Comparison of ENCODE assay signal across 8 cellular contexts in the genomic region with DNA sequence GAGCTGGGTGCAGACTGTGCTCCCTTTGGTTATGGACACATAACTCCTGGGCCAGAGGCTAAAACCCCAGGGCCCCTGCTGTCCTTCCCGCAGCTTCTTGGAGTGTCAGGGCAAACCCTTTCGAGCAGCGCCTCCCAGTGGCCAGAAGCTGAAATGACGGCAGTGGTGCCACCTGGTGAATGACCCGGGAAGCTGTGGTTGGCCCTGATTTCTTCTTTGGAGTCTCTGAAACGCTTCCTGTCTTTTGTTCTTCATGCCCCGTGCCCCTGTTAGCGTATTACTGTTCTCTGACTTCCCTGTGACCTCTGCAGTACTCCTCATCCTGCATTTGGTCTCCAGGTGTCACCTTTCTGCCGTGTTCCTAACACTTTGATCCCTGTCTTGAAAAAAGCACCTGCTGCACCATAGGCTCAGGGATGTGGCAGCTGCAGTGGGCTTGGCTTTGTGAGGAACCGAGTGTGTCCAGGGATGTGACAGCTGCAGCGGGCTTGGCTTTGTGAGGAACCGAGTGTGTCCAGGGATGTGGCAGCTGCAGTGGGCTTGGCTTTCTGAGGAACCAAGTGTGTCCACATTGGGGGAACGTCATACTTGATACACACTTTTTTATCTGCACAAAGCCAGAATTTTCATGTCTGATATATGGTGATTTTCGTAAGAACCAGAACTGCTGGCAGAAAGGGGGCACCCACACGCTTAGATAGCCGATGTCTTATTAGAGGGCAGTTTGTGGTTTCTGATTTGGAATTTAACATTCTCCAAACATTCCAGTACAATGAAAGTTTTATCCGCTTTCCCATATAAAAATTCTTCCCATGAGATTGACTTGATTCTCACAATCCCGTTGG.
DNase-seq lines count a peak whose midpoint lies in the region; ATAC-seq and TF ChIP-seq lines count a peak whose summit lies in the region.
"Not testable (repeated sequence)": the region's sequence is repeated elsewhere in the genome, so short reads cannot be mapped to it uniquely, and the experiment has no call there.

No MANE protein-coding gene starts in this region.

- not testable (repeated sequence) for H3K27me3 Mint-ChIP-seq in CD14-positive monocyte (ENCODE audit: low read depth in 3 of 3); HFFc6 (ENCODE audit: insufficient read depth); activated CD4-positive, alpha-beta memory T cell treated with anti-CD3 and anti-CD28 coated beads, Interleukin-2, amount 10 ng/mL, durations not matched to agents 7 days and 5 days; neural crest cell (ENCODE audit: low read depth)

- ATAC-seq in heart left ventricle; stimulated activated naive CD8-positive, alpha-beta T cell treated with anti-CD3 and anti-CD28 coated beads, Interleukin-15, Interleukin-2, amounts not matched to agents 100 U/mL and 50 U/mL, for 24 hours: not testable (repeated sequence)

- not testable (repeated sequence) for H3K4me1 Mint-ChIP-seq in CD14-positive monocyte; HFFc6 (ENCODE audit: low read depth); activated CD4-positive, alpha-beta memory T cell treated with anti-CD3 and anti-CD28 coated beads, Interleukin-2, amount 10 ng/mL, durations not matched to agents 7 days and 5 days; neural crest cell

- H3K27me3 ChIP-seq in OCI-LY3 (ENCODE audit: low read depth, low read length); breast epithelium; heart left ventricle: not testable (repeated sequence)

- not testable (repeated sequence) for H3K79me2 ChIP-seq in OCI-LY3 (ENCODE audit: low read length)

- not testable (repeated sequence) for H3K4me3 ChIP-seq in OCI-LY3 (ENCODE audit: low read length); breast epithelium; heart left ventricle

- H3K27ac ChIP-seq in OCI-LY3 (ENCODE audit: low read length); breast epithelium; heart left ventricle: not testable (repeated sequence)

- not testable (repeated sequence) for H3K36me3 ChIP-seq in OCI-LY3 (replicated peaks; ENCODE audit: low read depth, low read length); breast epithelium
- peaks cover 0 to 38% (median 0%) of the 10 kb centered on the region in 9 donors for H3K36me3 ChIP-seq in heart left ventricle

- H3K4me2 ChIP-seq in OCI-LY3 (ENCODE audit: low read length): not testable (repeated sequence)

- POLR2A ChIA-PET in activated CD4-positive, alpha-beta memory T cell treated with anti-CD3 and anti-CD28 coated beads, Interleukin-2, amount 10 ng/mL, durations not matched to agents 7 days and 5 days (lab: Charles Lee): not testable (repeated sequence)

- H3K9ac ChIP-seq in OCI-LY3 (ENCODE audit: low read length): not testable (repeated sequence)

- 52 to 55% (median 53%) methylated on average over 18 of the region's 18 CpGs for WGBS in heart left ventricle, 4 donors

- H4K20me1 ChIP-seq in OCI-LY3 (ENCODE audit: insufficient read depth, low read length): not testable (repeated sequence)

- H3K9me3 ChIP-seq in OCI-LY3 (ENCODE audit: insufficient read depth, low read length); breast epithelium; heart left ventricle: not testable (repeated sequence)

- CTCF ChIA-PET in activated CD4-positive, alpha-beta memory T cell treated with anti-CD3 and anti-CD28 coated beads, Interleukin-2, amount 10 ng/mL, durations not matched to agents 7 days and 5 days (lab: Charles Lee): interaction anchor here (1.2 to 2.3 kb wide), 2 partner anchors 84 to 230 kb away, joined by 3 to 7 read pairs; no protein-coding TSS in a partner anchor

- H3K4me1 ChIP-seq in OCI-LY3 (ENCODE audit: low read length); breast epithelium; heart left ventricle: not testable (repeated sequence)

- not testable (repeated sequence) for H3K9me3 Mint-ChIP-seq in CD14-positive monocyte; HFFc6; activated CD4-positive, alpha-beta memory T cell treated with anti-CD3 and anti-CD28 coated beads, Interleukin-2, amount 10 ng/mL, durations not matched to agents 7 days and 5 days; neural crest cell

- TF ChIP-seq POLR2A in breast epithelium (IDR thresholded peaks at IDR 0.05); heart left ventricle (IDR thresholded peaks at IDR 0.05): not testable (repeated sequence)

- H3K4me3 Mint-ChIP-seq in CD14-positive monocyte; HFFc6; activated CD4-positive, alpha-beta memory T cell treated with anti-CD3 and anti-CD28 coated beads, Interleukin-2, amount 10 ng/mL, durations not matched to agents 7 days and 5 days: not testable (repeated sequence)
- H3K4me3 Mint-ChIP-seq in neural crest cell: peak overlapping the region; percentile 27

- not testable (repeated sequence) for H2AFZ ChIP-seq in OCI-LY3 (ENCODE audit: low read depth, low read length)

- intact Hi-C loops in CD14-positive monocyte (cut with micrococcal nuclease): loop anchor here in 1 of 2 donors (5.0 kb wide), 1 partner anchor 230 kb away; no protein-coding TSS in a partner anchor
- intact Hi-C loops in breast epithelium (cut with DNase I; ENCODE audit: low total_unique reads): loop anchor here (10.0 kb wide), 1 partner anchor 128 kb away; no protein-coding TSS in a partner anchor
- intact Hi-C loops in heart left ventricle (cut with DNase I): loop anchor here in 7 of 10 donors (2.0 to 5.0 kb wide), 3 partner anchors 125 to 130 kb away; no protein-coding TSS in a partner anchor

- H3K27ac Mint-ChIP-seq in CD14-positive monocyte: peak overlapping the region in 2 of 7 donors; percentile 31 to 54
- H3K27ac Mint-ChIP-seq in HFFc6; activated CD4-positive, alpha-beta memory T cell treated with anti-CD3 and anti-CD28 coated beads, Interleukin-2, amount 10 ng/mL, durations not matched to agents 7 days and 5 days: not testable (repeated sequence)
- peak overlapping the region; percentile 13 for H3K27ac Mint-ChIP-seq in neural crest cell (ENCODE audit: unreplicated experiment)

- DNase-seq in CD14-positive monocyte (ENCODE audit: low spot score); heart left ventricle: not testable (repeated sequence)
- DNase-seq in HFFc6 (peak; percentile 24), breast epithelium (ENCODE audit: low spot score in 2 of 2) (peak in 1 of 2 donors; percentile 28), neural crest cell (ENCODE audit: low read depth, low spot score) (peak; percentile 67)
- DNase-seq in activated CD4-positive, alpha-beta memory T cell treated with anti-CD3 and anti-CD28 coated beads, Interleukin-2, amount 10 ng/mL, durations not matched to agents 7 days and 5 days: peak; percentile 57
- DNase-seq in stimulated activated naive CD8-positive, alpha-beta T cell treated with anti-CD3 and anti-CD28 coated beads, Interleukin-15, Interleukin-2, amounts not matched to agents 100 U/mL and 50 U/mL, for 24 hours: peak; percentile 39

- H3K36me3 Mint-ChIP-seq in CD14-positive monocyte: peaks cover 3 to 16% of the 10 kb centered on the region in 2 donors
- not testable (repeated sequence) for H3K36me3 Mint-ChIP-seq in HFFc6 (ENCODE audit: low read depth); activated CD4-positive, alpha-beta memory T cell treated with anti-CD3 and anti-CD28 coated beads, Interleukin-2, amount 10 ng/mL, durations not matched to agents 7 days and 5 days (ENCODE audit: low read depth); neural crest cell (ENCODE audit: low read depth)

- TF ChIP-seq CTCF in CD14-positive monocyte (IDR thresholded peaks at IDR 0.05) (peak; percentile 77), HFFc6 (IDR thresholded peaks at IDR 0.05) (peak; percentile 89), OCI-LY3 (IDR thresholded peaks at IDR 0.05; ENCODE audit: low read depth, low read length) (peak; percentile 29), breast epithelium (IDR thresholded peaks at IDR 0.05) (peak; percentile 45 to 84 (median 75)), heart left ventricle (IDR thresholded peaks at IDR 0.05) (peak; percentile 36 to 80 (median 69)), neural crest cell (conservative IDR thresholded peaks at IDR 0.05) (peak; percentile 70)

Comparison
In these comparisons a context has a peak if more than half of its experiments do, and no peak if none do; other contexts are left out.
1. CTCF ChIP-seq: peak in every context shown above with its lines; median percentile 89 in HFFc6; 77 in CD14-positive monocyte; 75 in breast epithelium; 70 in neural crest cell; 69 in heart left ventricle; 29 in OCI-LY3.